ENCODE assay signal across 9 cellular contexts in the genomic region with DNA sequence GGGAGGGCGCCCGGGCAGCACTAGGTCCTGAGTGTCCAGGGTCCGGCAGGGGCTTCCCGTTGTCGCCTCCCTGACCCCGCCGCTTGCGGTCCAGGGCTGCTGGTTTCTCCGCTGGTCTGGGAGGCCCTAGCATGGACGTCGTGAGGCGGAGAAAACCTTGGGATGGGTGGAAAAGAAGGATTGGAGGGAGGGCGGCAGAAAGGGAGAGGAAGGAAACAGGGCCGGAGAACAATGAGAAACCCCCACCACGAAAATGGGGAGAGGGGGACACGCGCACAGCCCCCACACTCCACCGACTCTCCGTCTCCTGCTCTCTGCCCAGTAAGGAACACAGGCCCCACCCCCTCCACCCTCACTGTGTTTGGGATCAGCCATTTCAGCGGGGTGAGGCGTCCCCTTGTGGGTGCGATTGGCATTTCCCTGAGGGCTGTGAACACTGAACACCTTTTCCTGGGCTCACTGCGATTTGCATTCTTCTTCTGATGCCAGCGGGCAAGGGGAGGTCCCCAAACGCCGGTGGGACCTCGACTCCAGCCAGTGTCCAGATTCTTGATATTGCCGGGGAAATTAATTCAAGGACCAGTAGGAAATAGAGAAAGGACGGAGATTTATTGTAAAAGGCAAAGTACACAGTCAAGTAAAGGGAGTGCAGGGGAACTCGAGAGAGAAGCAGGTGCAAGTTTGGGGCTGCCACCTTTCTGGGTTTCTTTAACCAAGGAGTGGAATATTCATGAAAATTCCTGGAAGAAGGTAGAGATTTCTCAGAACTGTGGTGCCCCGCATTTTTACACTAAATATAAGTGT. TPM values are rescaled to one million over a fixed set of nuclear protein-coding genes. Genes with fewer than 3 reads are reported as not detected.
DNase-seq lines count a peak whose midpoint lies in the region; ATAC-seq, FAIRE-seq and TF ChIP-seq lines count a peak whose summit lies in the region.
"Had no signal": no experiment of that assay in that cellular context is flagged by ENCODE, and none has a peak within 500 bp of the region (broad histone marks: within the 10 kb centered on the region; RNA-seq: fewer than 3 reads in every experiment).

No MANE protein-coding gene starts in this region.

- H3K27ac ChIP-seq in BLaER1 treated with 17β-estradiol and CSF1 and Interleukin-3, amounts not matched to agents 10 nM and 100 nM = peak overlapping the region in 3 of 11 experiments; percentile 33 to 47 (median 46); a peak in 4 of 22 replicates

- peaks cover 25% of the 10 kb centered on the region for H3K4me1 Mint-ChIP-seq in chondrocyte (ENCODE audit: low read depth)

- peak; percentile 57 to 72 for ATAC-seq in activated CD4-positive, CD25-positive, alpha-beta regulatory T cell treated with anti-CD3 and anti-CD28 coated beads, Interleukin-2, amount 50 U/mL, for 24 hours
- ATAC-seq in left colon (peak; percentile 89), GM18907 (IDR thresholded peaks at IDR 0.05; ENCODE audit: unreplicated experiment) (no peak)

- peaks cover 14 to 28% (median 21%) of the 10 kb centered on the region in 11 experiments for H3K9me3 ChIP-seq in BLaER1 treated with 17β-estradiol and CSF1 and Interleukin-3, amounts not matched to agents 10 nM and 100 nM (replicated peaks in 1 of 11)

- H4K20me1 ChIP-seq in BLaER1 treated with 17β-estradiol and CSF1 and Interleukin-3, amounts not matched to agents 10 nM and 100 nM = peaks cover 0 to 15% (median 0%) of the 10 kb centered on the region in 11 experiments; a peak in 2 of 22 replicates

- H3K27me3 Mint-ChIP-seq in chondrocyte (ENCODE audit: low read depth) = peaks cover 41% of the 10 kb centered on the region

- H3K36me3 ChIP-seq in BLaER1 treated with 17β-estradiol and CSF1 and Interleukin-3, amounts not matched to agents 10 nM and 100 nM = no peaks in the 10 kb centered on the region

- no peak for FAIRE-seq in H54 (lab: Jason Lieb, UNC)

- intact Hi-C loops in left colon (cut with DNase I, micrococcal nuclease) = loop anchor here (5.0 to 10.0 kb wide), 3 partner anchors 81 to 211 kb away; partner anchors contain the start of gene LATS1 (in 1 of the 2)

- peak overlapping the region; percentile 55 for H3K27ac Mint-ChIP-seq in chondrocyte (ENCODE audit: unreplicated experiment)
- H3K27ac Mint-ChIP-seq: IgD-negative memory B cell had no signal

- peaks cover 2% of the 10 kb centered on the region for H3K36me3 Mint-ChIP-seq in chondrocyte (ENCODE audit: low read depth)

- peaks cover 76 to 100% (median 92%) of the 10 kb centered on the region in 11 experiments for H3K27me3 ChIP-seq in BLaER1 treated with 17β-estradiol and CSF1 and Interleukin-3, amounts not matched to agents 10 nM and 100 nM

- peak overlapping the region; percentile 72 to 97 (median 82) for H3K4me2 ChIP-seq in BLaER1 treated with 17β-estradiol and CSF1 and Interleukin-3, amounts not matched to agents 10 nM and 100 nM

- H3K4me3 Mint-ChIP-seq in chondrocyte (ENCODE audit: unreplicated experiment) = peak overlapping the region; percentile 79

- H3K9ac ChIP-seq in BLaER1 treated with 17β-estradiol and CSF1 and Interleukin-3, amounts not matched to agents 10 nM and 100 nM = peak overlapping the region in 8 of 11 experiments; percentile 16 to 74 (median 58); a peak in 11 of 22 replicates

- H3K4me1 ChIP-seq in BLaER1 treated with 17β-estradiol and CSF1 and Interleukin-3, amounts not matched to agents 10 nM and 100 nM = peaks cover 0 to 17% (median 7%) of the 10 kb centered on the region in 10 experiments; a peak in 13 of 20 replicates

- peak; percentile 92 for TF ChIP-seq CTCF in chondrocyte (IDR thresholded peaks at IDR 0.05)

- peak overlapping the region; percentile 47 to 71 (median 57) for H3K4me3 ChIP-seq in BLaER1 treated with 17β-estradiol and CSF1 and Interleukin-3, amounts not matched to agents 10 nM and 100 nM

- H3K9me3 Mint-ChIP-seq in chondrocyte (ENCODE audit: low read depth) = no peaks in the 10 kb centered on the region

- TF ChIP-seq POLR2A in H54 (IDR thresholded peaks at IDR 0.05; ENCODE audit: low read depth, low read length) = no peak

- DNase-seq in H54 (ENCODE audit: insufficient read length, low spot score) (peak; percentile 19), NCI-H2171 (lab: John Stamatoyannopoulos, UW) (peak; percentile 62), chondrocyte (ENCODE audit: low spot score) (no peak), left colon (peak; percentile 87 to 95)
- peak; percentile 26 to 61 for DNase-seq in stimulated activated CD4-positive, alpha-beta T cell treated with anti-CD3 and anti-CD28 coated beads, Interleukin-1b, Interleukin-23, amount 100 ng/mL, for 1 hour (ENCODE audit: low read depth in 2 of 2)

RNA-seq across cellular contexts. Expression of gene RAET1G, which starts 3.3 kb away (rescaled TPM):
- 0.51 to 0.60 TPM (median 0.54 TPM) in 3 replicates for total RNA-seq in chondrocyte
- not detected for total RNA-seq in left colon

RNA-seq across cellular contexts. Expression of gene ULBP2, which starts 15.6 kb away (rescaled TPM):
- total RNA-seq in chondrocyte = 7.7 to 15.1 TPM (median 13.9 TPM) in 3 replicates
- under 1 TPM in 1 of 2 donors, not detected in 1; 0.31 TPM for total RNA-seq in left colon

RNA-seq across cellular contexts. Expression of gene RAET1E, which starts 28.3 kb away (rescaled TPM):
- not detected in 3 replicates for total RNA-seq in chondrocyte
- total RNA-seq in left colon = under 1 TPM in 1 of 2 donors, not detected in 1; 0.61 TPM

RNA-seq across cellular contexts. Expression of gene ULBP1, which starts 37.6 kb away (rescaled TPM):
- 2.8 to 29.8 TPM (median 29.8 TPM) in 3 replicates for total RNA-seq in chondrocyte
- total RNA-seq in left colon = under 1 TPM in 1 of 2 donors, not detected in 1; 0.09 TPM
